9 cellular contexts compared by ENCODE assay signal in the genomic region with DNA sequence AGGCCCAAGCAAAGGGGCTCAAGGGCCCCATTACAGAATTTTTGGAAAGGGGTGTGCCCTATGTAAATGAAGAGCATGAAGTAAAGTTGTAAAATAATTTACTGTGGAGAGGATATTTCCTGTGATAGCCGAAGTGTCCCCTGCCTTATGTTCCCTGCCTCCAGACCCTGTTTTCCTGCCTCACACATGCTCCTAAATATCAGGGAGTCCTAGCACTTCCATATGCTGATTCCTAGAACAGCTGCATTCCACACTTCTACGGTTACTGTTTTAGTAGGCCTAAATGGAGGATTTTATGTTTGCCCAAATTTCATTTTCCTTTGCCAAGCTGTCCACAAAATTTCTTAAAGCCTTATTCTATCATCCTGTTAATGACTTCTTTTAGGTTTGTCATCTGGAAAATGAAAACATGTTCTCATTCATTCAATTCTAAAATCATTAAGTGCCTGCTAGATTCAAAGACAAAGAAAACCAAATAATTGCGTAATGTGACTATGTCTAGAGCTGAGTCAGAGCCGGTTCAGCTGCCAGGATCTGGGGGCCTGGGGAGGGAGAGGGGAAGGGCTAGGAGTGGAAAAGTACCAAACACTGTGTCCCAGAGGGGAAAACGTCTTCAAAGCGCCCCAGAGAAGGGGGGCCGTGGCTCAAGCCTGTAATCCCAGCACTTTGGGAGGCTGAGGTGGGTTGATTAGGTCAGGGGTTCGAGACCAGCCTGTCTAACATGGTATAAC. TPM values are rescaled to one million over a fixed set of nuclear protein-coding genes. Genes with fewer than 3 reads are reported as not detected.
A peak's percentile ranks its signal among the peaks of the same experiment; 100 is the strongest.
DNase-seq lines count a peak whose midpoint lies in the region; ATAC-seq, FAIRE-seq and TF ChIP-seq lines count a peak whose summit lies in the region.
"Had no signal": no experiment of that assay in that cellular context is flagged by ENCODE, and none has a peak within 500 bp of the region (broad histone marks: within the 10 kb centered on the region; RNA-seq: fewer than 3 reads in every experiment).

No MANE protein-coding gene starts in this region.

- POLR2A ChIA-PET in Caco-2 (lab: Charles Lee) (no interaction called here), endothelial cell of umbilical vein (lab: Charles Lee) (no interaction called here)

- TF ChIP-seq POLR2A in endothelial cell of umbilical vein (IDR thresholded peaks at IDR 0.05; ENCODE audit: low read depth, low read length), result no peak

- no peaks in the 10 kb centered on the region for H3F3A ChIP-seq in MM.1S (ENCODE audit: insufficient read depth, low read length)

- H3K9me3 ChIP-seq in Caco-2 (peaks cover 21% of the 10 kb centered on the region), endothelial cell of umbilical vein (replicated peaks; ENCODE audit: control insufficient read depth, insufficient read depth, low read length) (no peaks in the 10 kb centered on the region), BE2C (no peaks in the 10 kb centered on the region), MM.1S (replicated peaks; ENCODE audit: insufficient read depth, low read length) (no peaks in the 10 kb centered on the region)

- H3K36me3 Mint-ChIP-seq in Caco-2 (ENCODE audit: insufficient read depth, unreplicated experiment), result peaks cover 6% of the 10 kb centered on the region
- no peaks in the 10 kb centered on the region for H3K36me3 Mint-ChIP-seq in nephron progenitor cell (ENCODE audit: low read depth)

- H3K27me3 ChIP-seq in Caco-2 (replicated peaks; ENCODE audit: control insufficient read depth, insufficient read depth, low read length) (no peaks in the 10 kb centered on the region), endothelial cell of umbilical vein (ENCODE audit: control insufficient read depth in 2 of 2, insufficient read depth in 2 of 2, low read length in 2 of 2) (no peaks in the 10 kb centered on the region), BE2C (no peaks in the 10 kb centered on the region), MM.1S (replicated peaks; ENCODE audit: insufficient read depth, low read length) (no peaks in the 10 kb centered on the region)

- H3K4me1 Mint-ChIP-seq in Caco-2 (ENCODE audit: low read depth, unreplicated experiment) (peaks cover 17% of the 10 kb centered on the region), nephron progenitor cell (peaks cover 43% of the 10 kb centered on the region)

- CTCF ChIA-PET in Caco-2 (lab: Charles Lee), result no interaction called here
- CTCF ChIA-PET in endothelial cell of umbilical vein (lab: Charles Lee), result interaction anchor here (0.9 to 3.8 kb wide), 4 partner anchors 12 to 39 kb away, joined by 3 to 17 read pairs (median 4); a partner anchor contains a TSS

- DNase-seq in Caco-2 (no peak), NCI-H2171 treated with DMSO at 0.1 percent for 48 hours (lab: John Stamatoyannopoulos, UW) (peak; percentile 62), endothelial cell of umbilical vein (ENCODE audit: low read depth, low spot score) (peak; percentile 87), nephron progenitor cell (no peak), BE2C (no peak), MM.1S (no peak)

- intact Hi-C loops in Caco-2 (cut with micrococcal nuclease; ENCODE audit: unreplicated experiment), result loop anchor here (1.0 kb wide), 1 partner anchor 40 kb away; no protein-coding TSS in a partner anchor
- intact Hi-C loops in endothelial cell of umbilical vein (cut with micrococcal nuclease), result loop anchor here (1.0 to 2.0 kb wide), 3 partner anchors 8 to 47 kb away; a partner anchor contains a TSS

- dilution Hi-C loops in endothelial cell of umbilical vein (cut with MboI; ENCODE audit: extremely low pct_ligation_motif_present, low sequenced_read_pairs), result no loop called here

- peak overlapping the region; percentile 24 for H3K9ac ChIP-seq in endothelial cell of umbilical vein (replicated peaks; ENCODE audit: extremely low read depth, insufficient read depth, low read length)
- H3K9ac ChIP-seq in MM.1S (ENCODE audit: low read length), result no peak overlapping the region

- H3K4me1 ChIP-seq in Caco-2 (peaks cover 7% of the 10 kb centered on the region; the same call in 1 of the 2 replicates), endothelial cell of umbilical vein (ENCODE audit: control insufficient read depth, extremely low read depth, insufficient read depth, low read length) (peaks cover 4% of the 10 kb centered on the region), BE2C (no peaks in the 10 kb centered on the region), MM.1S (ENCODE audit: low read length) (no peaks in the 10 kb centered on the region)

- no peak for TF ChIP-seq CTCF in Caco-2 (IDR thresholded peaks at IDR 0.05; ENCODE audit: insufficient read depth in 1 of 2, low read depth in 1 of 2, low read length in 1 of 2, severe bottlenecking in 1 of 2, unreplicated experiment in 1 of 2)
- TF ChIP-seq CTCF in endothelial cell of umbilical vein (IDR thresholded peaks at IDR 0.05; ENCODE audit: extremely low read depth in 1 of 2, insufficient read depth in 1 of 2, low read depth in 1 of 2, low read length in 2 of 2), result no peak
- TF ChIP-seq CTCF in nephron progenitor cell (IDR thresholded peaks at IDR 0.05), result no peak
- no peak for TF ChIP-seq CTCF in BE2C (IDR thresholded peaks at IDR 0.05; ENCODE audit: low read depth, low read length)
- TF ChIP-seq CTCF in MM.1S (IDR thresholded peaks at IDR 0.05; ENCODE audit: low read length), result no peak

- H3K4me2 ChIP-seq in endothelial cell of umbilical vein (ENCODE audit: insufficient read depth, low read length) (peak overlapping the region; percentile 28), MM.1S (ENCODE audit: low read depth, low read length) (no peak overlapping the region)

- H3K27me3 Mint-ChIP-seq in Caco-2 (ENCODE audit: insufficient read depth, unreplicated experiment) (no peaks in the 10 kb centered on the region), nephron progenitor cell (ENCODE audit: low read depth, poor library complexity) (peaks cover 5% of the 10 kb centered on the region)

- no peaks in the 10 kb centered on the region for H3K79me2 ChIP-seq in endothelial cell of umbilical vein (ENCODE audit: control insufficient read depth, insufficient read depth, low read length)
- no peaks in the 10 kb centered on the region for H3K79me2 ChIP-seq in MM.1S (ENCODE audit: low read length)

- H3K9me3 Mint-ChIP-seq in Caco-2 (ENCODE audit: unreplicated experiment) (peaks cover 13% of the 10 kb centered on the region), nephron progenitor cell (peaks cover 22% of the 10 kb centered on the region)

- BruUV-seq in Caco-2 (replicated peaks; lab: Mats Ljungman, UMichigan) (no TSS peak), endothelial cell of umbilical vein (replicated peaks; lab: Mats Ljungman, UMichigan) (TSS peak; percentile 76)

- H3K27ac ChIP-seq in endothelial cell of umbilical vein (ENCODE audit: insufficient read depth, low read depth, low read length) (peak overlapping the region; percentile 57), MM.1S (ENCODE audit: low read length) (no peak overlapping the region)

- no peaks in the 10 kb centered on the region for H3K9me2 ChIP-seq in MM.1S (replicated peaks; ENCODE audit: insufficient read depth, low read length)

- H3K4me3 ChIP-seq in Caco-2 (ENCODE audit: low read depth, low read length), result no peak overlapping the region
- H3K4me3 ChIP-seq in endothelial cell of umbilical vein (replicated peaks in 1 of 3; ENCODE audit: insufficient read depth in 1 of 3, low read depth in 1 of 3, low read length in 3 of 3), result no peak overlapping the region
- no peak overlapping the region for H3K4me3 ChIP-seq in BE2C (ENCODE audit: low read depth, low read length)
- H3K4me3 ChIP-seq in MM.1S (ENCODE audit: low read length), result no peak overlapping the region

- H3K4me3 Mint-ChIP-seq in Caco-2 (ENCODE audit: unreplicated experiment), result no peak overlapping the region
- peak overlapping the region; percentile 23 for H3K4me3 Mint-ChIP-seq in nephron progenitor cell

- H4K20me1 ChIP-seq in endothelial cell of umbilical vein (replicated peaks; ENCODE audit: control insufficient read depth, extremely low read depth, insufficient read depth, low read length) (no peaks in the 10 kb centered on the region), MM.1S (ENCODE audit: insufficient read depth, low read length) (no peaks in the 10 kb centered on the region)

- H2AFZ ChIP-seq in endothelial cell of umbilical vein (ENCODE audit: low read depth, low read length), result peak overlapping the region; percentile 67
- H2AFZ ChIP-seq in MM.1S (ENCODE audit: low read length), result no peak overlapping the region

- no peaks in the 10 kb centered on the region for H3K9me1 ChIP-seq in endothelial cell of umbilical vein (replicated peaks; ENCODE audit: control insufficient read depth, extremely low read depth, insufficient read depth, low read length)

- H3K36me3 ChIP-seq in Caco-2 (ENCODE audit: control insufficient read depth, insufficient read depth, low read length) (no peaks in the 10 kb centered on the region), endothelial cell of umbilical vein (ENCODE audit: control insufficient read depth in 2 of 2, extremely low read depth in 1 of 2, insufficient read depth in 2 of 2, low read length in 2 of 2) (no peaks in the 10 kb centered on the region), BE2C (no peaks in the 10 kb centered on the region), MM.1S (replicated peaks; ENCODE audit: insufficient read depth, low read length) (no peaks in the 10 kb centered on the region)

- peak; percentile 65 for FAIRE-seq in endothelial cell of umbilical vein (lab: Jason Lieb, UNC)
- FAIRE-seq: GM18507 had no signal

- no peak for ATAC-seq in HG03039 (IDR thresholded peaks at IDR 0.05; ENCODE audit: unreplicated experiment)
- no peak for ATAC-seq in GM21619 (IDR thresholded peaks at IDR 0.05; ENCODE audit: unreplicated experiment)

- peak overlapping the region; percentile 37 for H3K27ac Mint-ChIP-seq in Caco-2 (ENCODE audit: unreplicated experiment)
- peak overlapping the region; percentile 94 for H3K27ac Mint-ChIP-seq in nephron progenitor cell

RNA-seq across cellular contexts. Expression of a gene that starts 25.8 kb away (rescaled TPM):
- total RNA-seq in Caco-2 (2022) (66.1 and 79.9 TPM in 2 replicates), endothelial cell of umbilical vein (7.3 and 8.0 TPM in 2 replicates)
- 5.9 and 6.1 TPM in 2 replicates for polyA plus RNA-seq in endothelial cell of umbilical vein
- 4.4 and 5.6 TPM in 2 replicates for polyA plus RNA-seq in endothelial cell of umbilical vein (2011; cell fraction: cytosol; rRNA removed)
- polyA plus RNA-seq in endothelial cell of umbilical vein (2011; cell fraction: nucleus; rRNA removed), result 5.6 and 7.8 TPM in 2 replicates
- polyA plus RNA-seq in endothelial cell of umbilical vein (2012), result 6.7 and 8.1 TPM in 2 replicates
- 2.2 and 4.9 TPM in 2 replicates for polyA minus RNA-seq in endothelial cell of umbilical vein
- 111 TPM for polyA minus RNA-seq in endothelial cell of umbilical vein (2011; cell fraction: cytosol; rRNA and poly(A)+ RNA removed)
- polyA minus RNA-seq in endothelial cell of umbilical vein (2011; cell fraction: nucleus; rRNA and poly(A)+ RNA removed), result 2.1 and 3.1 TPM in 2 replicates
- polyA plus RNA-seq in BE2C (2012; ENCODE audit: insufficient read depth, insufficient read length, low read depth), result 1.2 TPM

RNA-seq across cellular contexts. Expression of a gene that starts 47.3 kb away (rescaled TPM):
- total RNA-seq in Caco-2 (2022) (47.4 and 52.6 TPM in 2 replicates), endothelial cell of umbilical vein (28.8 and 30.6 TPM in 2 replicates)
- 13.4 and 15.2 TPM in 2 replicates for polyA plus RNA-seq in endothelial cell of umbilical vein
- polyA plus RNA-seq in endothelial cell of umbilical vein (2011; cell fraction: cytosol; rRNA removed), result 11.6 and 12.4 TPM in 2 replicates
- 42.3 and 43.2 TPM in 2 replicates for polyA plus RNA-seq in endothelial cell of umbilical vein (2011; cell fraction: nucleus; rRNA removed)
- polyA plus RNA-seq in endothelial cell of umbilical vein (2012), result 12.1 and 20.8 TPM in 2 replicates
- polyA minus RNA-seq in endothelial cell of umbilical vein, result 18.4 and 26.6 TPM in 2 replicates
- polyA minus RNA-seq in endothelial cell of umbilical vein (2011; cell fraction: cytosol; rRNA and poly(A)+ RNA removed), result 9.5 TPM
- polyA minus RNA-seq in endothelial cell of umbilical vein (2011; cell fraction: nucleus; rRNA and poly(A)+ RNA removed), result 17.7 and 23.9 TPM in 2 replicates
- 13.2 TPM for polyA plus RNA-seq in BE2C (2012; ENCODE audit: insufficient read depth, insufficient read length, low read depth)

Comparison
In these comparisons a context has a peak if more than half of its experiments do, and no peak if none do; other contexts are left out.
1. DNase-seq: peak in NCI-H2171 treated with DMSO at 0.1 percent for 48 hours (single experiment) and endothelial cell of umbilical vein (single experiment); none in Caco-2 (0 of 2), nephron progenitor cell (single experiment), BE2C (single experiment) and MM.1S (single experiment).